Comparison of ENCODE assay signal across 8 cellular contexts in the genomic region with DNA sequence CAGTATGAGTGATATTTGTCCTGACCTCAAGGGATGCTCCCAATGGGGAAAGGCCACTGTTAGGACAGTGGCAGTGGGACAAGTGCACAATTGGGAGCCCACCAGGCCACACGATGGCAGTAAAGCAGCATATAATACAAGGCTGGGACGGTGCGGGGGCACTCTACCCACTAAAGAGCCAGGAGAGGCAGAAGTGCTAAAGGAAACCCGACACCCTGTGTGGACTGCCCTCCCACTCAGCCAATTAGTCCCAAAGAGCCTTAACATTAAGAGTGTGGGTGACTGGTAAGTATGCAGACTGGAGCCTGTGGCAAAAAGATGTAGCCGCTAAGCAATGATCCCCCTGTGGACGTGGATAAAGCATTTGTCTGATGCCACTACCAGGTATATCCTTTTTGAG. TPM values are rescaled to one million over a fixed set of nuclear protein-coding genes. Genes with fewer than 3 reads are reported as not detected.
DNase-seq lines count a peak whose midpoint lies in the region; ATAC-seq, FAIRE-seq and TF ChIP-seq lines count a peak whose summit lies in the region.

No MANE protein-coding gene starts in this region.

- no peak overlapping the region for H4K5ac ChIP-seq in H1 (ENCODE audit: insufficient read length, low read depth, low read length)

- H2BK120ac ChIP-seq in H1 (replicated peaks; ENCODE audit: low read depth, low read length) = no peak overlapping the region

- no peak overlapping the region for H3K14ac ChIP-seq in H1 (ENCODE audit: insufficient read length)

- peak overlapping the region; percentile 24; the same call in 1 of the 2 replicates for H3K4me3 ChIP-seq in GM12864 (ENCODE audit: low read depth, low read length)
- no peak overlapping the region for H3K4me3 ChIP-seq in H1 (ENCODE audit: extremely low read depth in 1 of 4, insufficient read depth in 2 of 4, low read depth in 3 of 4, low read length in 4 of 4)
- H3K4me3 ChIP-seq in mucosa of rectum (ENCODE audit: low read length in 2 of 2) = peak overlapping the region; percentile 27 to 41

- no peak for TF ChIP-seq POLR2A in H1 (IDR thresholded peaks at IDR 0.05; ENCODE audit: control extremely low read depth in 1 of 2, low read depth in 2 of 2, low read length in 2 of 2)

- no peak overlapping the region for H2AK5ac ChIP-seq in H1 (ENCODE audit: low read depth, low read length)

- H2BK20ac ChIP-seq in H1 (ENCODE audit: low read length) = no peak overlapping the region

- H3K4me1 ChIP-seq in H1 (replicated peaks in 1 of 4; ENCODE audit: control insufficient read depth in 3 of 4, insufficient read depth in 4 of 4, low read length in 3 of 4) = peaks cover 0 to 2% (median 0%) of the 10 kb centered on the region in 4 experiments; a peak in 3 of 7 replicates
- peaks cover 0 to 12% of the 10 kb centered on the region in 2 donors for H3K4me1 ChIP-seq in mucosa of rectum (ENCODE audit: control insufficient read depth in 2 of 2, insufficient read depth in 2 of 2, low read length in 2 of 2)

- no peak overlapping the region for H2BK12ac ChIP-seq in H1 (ENCODE audit: low read depth, low read length)

- no peaks in the 10 kb centered on the region for H3K27me3 ChIP-seq in H1 (replicated peaks in 1 of 4; ENCODE audit: control insufficient read depth in 3 of 4, extremely low read depth in 1 of 4, insufficient read depth in 3 of 4, low read length in 3 of 4)
- H3K27me3 ChIP-seq in mucosa of rectum (ENCODE audit: control insufficient read depth in 2 of 2, insufficient read depth in 2 of 2, low read length in 2 of 2) = no peaks in the 10 kb centered on the region

- H3K23me2 ChIP-seq in H1 (ENCODE audit: low read depth, low read length) = no peaks in the 10 kb centered on the region

- no peak overlapping the region for H3K27ac ChIP-seq in H1 (ENCODE audit: low read depth, low read length)
- H3K27ac ChIP-seq in mucosa of rectum (ENCODE audit: low read depth in 2 of 2, low read length in 2 of 2) = peak overlapping the region in 1 of 2 donors; percentile 70

- no peak for FAIRE-seq in H1 (lab: Jason Lieb, UNC)

- no peaks in the 10 kb centered on the region for H3K79me2 ChIP-seq in H1 (ENCODE audit: control insufficient read depth in 1 of 2, insufficient read depth in 2 of 2, low read length in 2 of 2)

- H3K9me3 ChIP-seq in H1 (ENCODE audit: insufficient read depth in 2 of 2, low read depth in 1 of 2, low read length in 1 of 2) (peaks cover 7 to 10% of the 10 kb centered on the region in 2 experiments; a peak in 2 of 4 replicates), mucosa of rectum (ENCODE audit: control insufficient read depth in 2 of 2, low read length in 2 of 2) (no peaks in the 10 kb centered on the region)

- no peak overlapping the region for H3K9ac ChIP-seq in H1 (replicated peaks in 1 of 4; ENCODE audit: extremely low read depth in 1 of 4, low read depth in 3 of 4, low read length in 3 of 4)
- H3K9ac ChIP-seq in mucosa of rectum (ENCODE audit: low read depth in 1 of 2, low read length in 2 of 2) = no peak overlapping the region

- no peak overlapping the region for H4K8ac ChIP-seq in H1 (ENCODE audit: extremely low read depth, insufficient read depth, low read length)

- ATAC-seq in HG03135 (IDR thresholded peaks at IDR 0.05; ENCODE audit: unreplicated experiment) (peak; percentile 67), GM18861 (IDR thresholded peaks at IDR 0.05; ENCODE audit: unreplicated experiment) (no peak)

- H3K23ac ChIP-seq in H1 (ENCODE audit: insufficient read length) = no peak overlapping the region

- no peak overlapping the region for H3K18ac ChIP-seq in H1 (ENCODE audit: extremely low read depth, low read length)

- no peaks in the 10 kb centered on the region for H3K36me3 ChIP-seq in H1 (ENCODE audit: control insufficient read depth in 2 of 4, insufficient read depth in 4 of 4, low read length in 3 of 4)
- no peaks in the 10 kb centered on the region for H3K36me3 ChIP-seq in mucosa of rectum (ENCODE audit: control insufficient read depth in 2 of 2, insufficient read depth in 2 of 2, low read length in 2 of 2)

- H2BK5ac ChIP-seq in H1 (ENCODE audit: low read depth, low read length) = no peak overlapping the region

- H3K56ac ChIP-seq in H1 (replicated peaks; ENCODE audit: insufficient read length, low read depth, low read length) = no peak overlapping the region

- H2AFZ ChIP-seq in H1 (ENCODE audit: low read length) = 0 out of 2 replicates have a peak overlapping the region, but pooled peaks have one; percentile 28

- no peak for TF ChIP-seq EP300 in H1 (IDR thresholded peaks at IDR 0.05; ENCODE audit: borderline replicate concordance in 1 of 2, low read depth in 2 of 2, low read length in 2 of 2)

- peak; percentile 65 to 71 for TF ChIP-seq RAD21 in H1 (IDR thresholded peaks at IDR 0.05 in 1 of 2, conservative IDR thresholded peaks at IDR 0.05 in 1 of 2; ENCODE audit: low read depth in 2 of 2, low read length in 2 of 2)

- no peaks in the 10 kb centered on the region for H3K79me1 ChIP-seq in H1 (ENCODE audit: low read depth, low read length)

- CTCF ChIA-PET in H1 (lab: Charles Lee; ENCODE audit: partially characterized antibody) = interaction anchor here (1.0 to 2.3 kb wide), 5 partner anchors 8 to 200 kb away, joined by 3 to 8 read pairs (median 4); partner anchors contain the start of gene ZNF589

- POLR2A ChIA-PET in H1 (lab: Charles Lee; ENCODE audit: partially characterized antibody) = interaction anchor here (0.7 to 4.6 kb wide), 6 partner anchors 9 to 241 kb away, joined by 3 to 44 read pairs (median 4); partner anchors contain the start of genes CCDC51, TMA7 and ZNF589

- DNase-seq in GM12864 (ENCODE audit: low read depth) (peak; percentile 37), NCI-H82 treated with DMSO at 0.1 percent for 48 hours (lab: John Stamatoyannopoulos, UW; ENCODE audit: unreplicated experiment) (peak; percentile 94), H1 (ENCODE audit: low read depth in 1 of 2, low spot score in 2 of 2) (peak; percentile 33 to 72)
- DNase-seq in activated CD8-positive, alpha-beta memory T cell treated with anti-CD3 and anti-CD28 coated beads for 1 hour (ENCODE audit: extremely low read depth in 1 of 2, low read depth in 1 of 2) = peak; percentile 12 to 33
- peak; percentile 82 for DNase-seq in stimulated activated CD8-positive, alpha-beta memory T cell treated with anti-CD3 and anti-CD28 coated beads, Interleukin-4, amount 100 ng/mL, for 48 hours

- H3K4ac ChIP-seq in H1 (replicated peaks; ENCODE audit: insufficient read length, low read depth, low read length) = no peak overlapping the region

- H3K4me2 ChIP-seq in H1 (ENCODE audit: insufficient read depth in 1 of 2, low read depth in 2 of 2, low read length in 2 of 2) = no peak overlapping the region

- TF ChIP-seq CTCF in GM12864 (IDR thresholded peaks at IDR 0.05; ENCODE audit: low read depth, low read length, missing control alignments) (peak; percentile 55), H1 (IDR thresholded peaks at IDR 0.05; ENCODE audit: control extremely low read depth in 1 of 3, insufficient read depth in 1 of 3, low read depth in 1 of 3, low read length in 3 of 3) (peak; percentile 54 to 63 (median 63))

- H4K20me1 ChIP-seq in H1 (replicated peaks in 1 of 2; ENCODE audit: control insufficient read depth in 1 of 2, insufficient read depth in 2 of 2, low read length in 2 of 2) = no peaks in the 10 kb centered on the region

- 0 out of 2 replicates have a peak overlapping the region, but pooled peaks have one; percentile 22 for H2BK15ac ChIP-seq in H1 (ENCODE audit: low read length)

- no peak overlapping the region for H4K91ac ChIP-seq in H1 (replicated peaks; ENCODE audit: insufficient read length, low read length)

- WGBS in H1 (ENCODE audit: extremely low coverage in 1 of 2, insufficient coverage in 1 of 2, insufficient read length in 1 of 2, insufficient replicate concordance in 2 of 2, low coverage in 1 of 2, low lambda C conversion rate in 2 of 2, missing lambda C conversion rate in 1 of 2), 2 experiments = 60% methylated on average over 6 of the region's 6 CpGs; no CpG with 5 or more reads in 1 of the 2 experiments

TF ChIP-seq in H1, 55 proteins besides CTCF, POLR2A, EP300 and RAD21:
- TF ChIP-seq SRF (IDR thresholded peaks at IDR 0.05; ENCODE audit: low read depth, low read length) (no peak), ZNF274 (IDR thresholded peaks at IDR 0.05; ENCODE audit: borderline replicate concordance, extremely low read depth, low read length) (no peak), SP2 (IDR thresholded peaks at IDR 0.05; ENCODE audit: low read length) (peak; percentile 30; the same call in 1 of the 2 replicates), MAFK (IDR thresholded peaks at IDR 0.05; ENCODE audit: low read depth, low read length) (no peak), HDAC6 (IDR thresholded peaks at IDR 0.05; ENCODE audit: low read depth, low read length) (no peak)
TF ChIP-seq in H1: peak in this region for 1.

RNA-seq across cellular contexts. Expression of gene ZNF589, which starts 8.2 kb away (rescaled TPM):
- 106 and 113 TPM in 2 replicates for total RNA-seq in H1 (2021; fragmentation: NEBNext Ultra II Directional; extraction: Animal tissue kit (Norgen Biotek cat#: 25700))
- polyA plus RNA-seq in H1 (2011; rRNA removed) = 64.7 and 65.6 TPM in 2 replicates
- polyA plus RNA-seq in H1 (2011; cell fraction: cytosol; rRNA removed) = 94.8 TPM
- 119 TPM for polyA plus RNA-seq in H1 (2011; cell fraction: nucleus; rRNA removed)
- polyA plus RNA-seq in H1 (2012, experiment 1 of 2) = 90.1 to 112 TPM (median 101 TPM) in 4 replicates
- 14.1 TPM for polyA plus RNA-seq in H1 (2012, experiment 2 of 2)
- 87.3 TPM for polyA plus RNA-seq in H1 (2013, experiment 1 of 2)
- polyA plus RNA-seq in H1 (2013, experiment 2 of 2) = 81.4 TPM
- 112 and 152 TPM in 2 replicates for polyA minus RNA-seq in H1 (2011; rRNA and poly(A)+ RNA removed)
- polyA minus RNA-seq in H1 (2011; cell fraction: cytosol; rRNA and poly(A)+ RNA removed) = 48.0 TPM
- 107 TPM for polyA minus RNA-seq in H1 (2011; cell fraction: nucleus; rRNA and poly(A)+ RNA removed)

RNA-seq across cellular contexts. Expression of gene CAMP, which starts 9.4 kb away (rescaled TPM):
- not detected in 2 replicates for total RNA-seq in H1 (2021; fragmentation: NEBNext Ultra II Directional; extraction: Animal tissue kit (Norgen Biotek cat#: 25700))
- not detected in 2 replicates for polyA plus RNA-seq in H1 (2011; rRNA removed)
- not detected for polyA plus RNA-seq in H1 (2011; cell fraction: cytosol; rRNA removed)
- not detected for polyA plus RNA-seq in H1 (2011; cell fraction: nucleus; rRNA removed)
- polyA plus RNA-seq in H1 (2012, experiment 1 of 2) = not detected in 4 replicates
- polyA plus RNA-seq in H1 (2012, experiment 2 of 2) = not detected
- polyA plus RNA-seq in H1 (2013, experiment 1 of 2) = not detected
- polyA plus RNA-seq in H1 (2013, experiment 2 of 2) = not detected
- polyA minus RNA-seq in H1 (2011; rRNA and poly(A)+ RNA removed) = not detected in 2 replicates
- polyA minus RNA-seq in H1 (2011; cell fraction: cytosol; rRNA and poly(A)+ RNA removed) = not detected
- not detected for polyA minus RNA-seq in H1 (2011; cell fraction: nucleus; rRNA and poly(A)+ RNA removed)

RNA-seq across cellular contexts. Expression of gene CDC25A, which starts 44.5 kb away (rescaled TPM):
- total RNA-seq in H1 (2021; fragmentation: NEBNext Ultra II Directional; extraction: Animal tissue kit (Norgen Biotek cat#: 25700)) = 62.1 and 65.0 TPM in 2 replicates
- polyA plus RNA-seq in H1 (2011; rRNA removed) = 20.7 and 22.2 TPM in 2 replicates
- 24.8 TPM for polyA plus RNA-seq in H1 (2011; cell fraction: cytosol; rRNA removed)
- polyA plus RNA-seq in H1 (2011; cell fraction: nucleus; rRNA removed) = 24.2 TPM
- polyA plus RNA-seq in H1 (2012, experiment 1 of 2) = 42.7 to 47.8 TPM (median 46.8 TPM) in 4 replicates
- polyA plus RNA-seq in H1 (2012, experiment 2 of 2) = 34.1 TPM
- 32.1 TPM for polyA plus RNA-seq in H1 (2013, experiment 1 of 2)
- polyA plus RNA-seq in H1 (2013, experiment 2 of 2) = 32.0 TPM
- 52.1 and 67.6 TPM in 2 replicates for polyA minus RNA-seq in H1 (2011; rRNA and poly(A)+ RNA removed)
- polyA minus RNA-seq in H1 (2011; cell fraction: cytosol; rRNA and poly(A)+ RNA removed) = 57.9 TPM
- 39.8 TPM for polyA minus RNA-seq in H1 (2011; cell fraction: nucleus; rRNA and poly(A)+ RNA removed)

Comparison
In these comparisons a context has a peak if more than half of its experiments do, and no peak if none do; other contexts are left out.
1. DNase-seq: peak in every context shown above with its lines; median percentile 94 in NCI-H82 treated with DMSO at 0.1 percent for 48 hours; 82 in stimulated activated CD8-positive, alpha-beta memory T cell treated with anti-CD3 and anti-CD28 coated beads, Interleukin-4, amount 100 ng/mL, for 48 hours; 52 in H1; 37 in GM12864; 22 in activated CD8-positive, alpha-beta memory T cell treated with anti-CD3 and anti-CD28 coated beads for 1 hour.
2. H3K4me3 ChIP-seq: peak in GM12864 (single experiment) and mucosa of rectum (2 of 2); none in H1 (0 of 4).